ENCODE assay signal across 1 cellular context in genomic region chr4:6591781-6592180, GRCh38.
TF ChIP-seq lines count a peak whose summit lies in the region.

No MANE protein-coding gene starts in this region.

TF ChIP-seq in Ishikawa, 13 proteins besides CTCF, POLR2A, EP300 and RAD21 (continued from another document):
- no peak for TF ChIP-seq EGR1 (IDR thresholded peaks at IDR 0.05)
- no peak for TF ChIP-seq TEAD4 (IDR thresholded peaks at IDR 0.05)
- no peak for TF ChIP-seq TAF1 (IDR thresholded peaks at IDR 0.05; ENCODE audit: low read depth)
- no peak for TF ChIP-seq USF1 (IDR thresholded peaks at IDR 0.05)
- no peak for TF ChIP-seq TCF12 (IDR thresholded peaks at IDR 0.05; ENCODE audit: low read depth)
- no peak for TF ChIP-seq ZBTB7A (IDR thresholded peaks at IDR 0.05; ENCODE audit: low read depth)
